ENCODE assay signal across 13 cellular contexts in the genomic region with DNA sequence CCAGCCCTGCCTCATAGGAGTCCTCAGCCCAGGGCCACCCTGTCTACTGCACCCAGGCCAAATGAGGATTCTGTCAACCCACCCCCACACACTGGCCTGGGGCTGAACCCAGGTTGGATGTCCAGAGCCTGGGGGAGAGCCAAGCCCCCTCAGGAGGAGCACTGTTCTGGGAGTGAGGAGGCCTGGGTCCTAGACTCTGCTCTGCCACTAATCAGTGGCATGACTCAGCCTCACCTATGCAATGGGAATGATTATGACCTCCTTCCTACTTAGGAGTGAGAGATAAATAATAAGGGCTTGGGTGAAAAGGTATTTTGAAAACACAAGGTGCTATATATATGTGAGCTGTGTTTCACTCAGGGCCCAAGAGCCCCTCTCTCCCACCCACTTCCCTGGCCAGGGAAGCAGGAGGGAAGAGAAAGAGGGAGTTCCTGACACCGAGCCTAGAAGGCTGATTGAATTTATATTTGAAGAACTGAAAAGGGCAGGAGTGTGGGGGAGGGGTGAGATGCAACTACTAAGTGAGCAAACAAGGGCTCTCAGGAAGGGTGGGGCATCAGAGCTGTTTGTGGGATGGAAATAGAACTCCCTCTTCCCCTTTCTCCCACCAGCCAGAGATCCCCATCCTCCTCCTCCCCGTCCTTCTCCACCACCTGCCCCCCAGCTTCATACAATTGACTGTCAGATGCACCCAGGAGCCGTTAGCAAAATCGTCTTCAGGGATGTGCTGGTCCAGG. TPM values are rescaled to one million over a fixed set of nuclear protein-coding genes. Genes with fewer than 3 reads are reported as not detected.
DNase-seq lines count a peak whose midpoint lies in the region; ATAC-seq and TF ChIP-seq lines count a peak whose summit lies in the region.
"Had no signal": no experiment of that assay in that cellular context is flagged by ENCODE, and none has a peak within 500 bp of the region (broad histone marks: within the 10 kb centered on the region; RNA-seq: fewer than 3 reads in every experiment).

No MANE protein-coding gene starts in this region.

- H3K4me3 ChIP-seq in right lobe of liver = no peak overlapping the region
- no peak overlapping the region for H3K4me3 ChIP-seq in brain microvascular endothelial cell (ENCODE audit: low read depth, low read length)
- H3K4me3 ChIP-seq: vagina had no signal

- H3K4me3 Mint-ChIP-seq in endothelial cell (ENCODE audit: unreplicated experiment) = no peak overlapping the region
- H3K4me3 Mint-ChIP-seq: activated T-helper 17 cell treated with anti-CD3 and anti-CD28 coated beads, Interleukin-2, amount 50 U/mL, for 72 hours; central memory CD8-positive, alpha-beta T cell had no signal

- no peak for TF ChIP-seq CTCF in GM10248 (IDR thresholded peaks at IDR 0.05; ENCODE audit: control extremely low read depth, extremely low read depth, low read depth, missing control alignments)
- no peak for TF ChIP-seq CTCF in right lobe of liver (IDR thresholded peaks at IDR 0.05)
- no peak for TF ChIP-seq CTCF in endothelial cell (IDR thresholded peaks at IDR 0.05; ENCODE audit: unreplicated experiment)
- no peak for TF ChIP-seq CTCF in GM10266 (IDR thresholded peaks at IDR 0.05; ENCODE audit: control insufficient read depth, insufficient read depth, low read depth, missing control alignments)
- TF ChIP-seq CTCF in brain microvascular endothelial cell (IDR thresholded peaks at IDR 0.05; ENCODE audit: low read depth, low read length, missing control alignments) = no peak

- no peak for TF ChIP-seq POLR2A in right lobe of liver (IDR thresholded peaks at IDR 0.05)

- H3K27me3 ChIP-seq in right lobe of liver (no peaks in the 10 kb centered on the region), brain microvascular endothelial cell (replicated peaks) (no peaks in the 10 kb centered on the region)
- H3K27me3 ChIP-seq: vagina had no signal

- H3K27ac ChIP-seq in right lobe of liver (no peak overlapping the region), brain microvascular endothelial cell (no peak overlapping the region)
- H3K27ac ChIP-seq: vagina had no signal

- intact Hi-C loops in right lobe of liver (cut with DNase I) = no loop called here

- peak; percentile 45 for DNase-seq in GM10248 (ENCODE audit: extremely low spot score)
- DNase-seq in NCI-H1417 treated with DMSO at 0.1 percent for 48 hours (lab: John Stamatoyannopoulos, UW) = peak; percentile 11
- peak; percentile 91 for DNase-seq in SKM-1 treated with dmso at 0.1 percent for 144 hours (lab: John Stamatoyannopoulos, UW; ENCODE audit: unreplicated experiment)
- no peak for DNase-seq in right lobe of liver
- DNase-seq in endothelial cell (ENCODE audit: low spot score) = no peak
- DNase-seq in GM10266 (ENCODE audit: extremely low spot score) = no peak
- DNase-seq in HK-2 (ENCODE audit: unreplicated experiment) = no peak
- DNase-seq in brain microvascular endothelial cell = no peak
- DNase-seq: NCI-H2081 treated with DMSO at 0.1 percent for 48 hours had no signal

- peaks cover 20% of the 10 kb centered on the region for H3K27me3 Mint-ChIP-seq in endothelial cell (ENCODE audit: unreplicated experiment)

- no peak overlapping the region for H3K27ac Mint-ChIP-seq in endothelial cell (ENCODE audit: unreplicated experiment)
- H3K27ac Mint-ChIP-seq: activated T-helper 17 cell treated with anti-CD3 and anti-CD28 coated beads, Interleukin-2, amount 50 U/mL, for 72 hours had no signal

- ATAC-seq in right lobe of liver = peak; percentile 8 to 29 (median 12)

- peaks cover 0 to 34% (median 9%) of the 10 kb centered on the region in 4 donors for H3K4me1 ChIP-seq in right lobe of liver

- peaks cover 0 to 13% (median 0%) of the 10 kb centered on the region in 4 donors for H3K36me3 ChIP-seq in right lobe of liver
- no peaks in the 10 kb centered on the region for H3K36me3 ChIP-seq in brain microvascular endothelial cell (replicated peaks)
- H3K36me3 ChIP-seq: vagina had no signal

- 38% methylated on average over 4 of the region's 4 CpGs for WGBS in right lobe of liver (ENCODE audit: insufficient coverage, low coverage, low lambda C conversion rate, missing lambda C conversion rate)

- in situ Hi-C loops in brain microvascular endothelial cell (cut with HindIII; ENCODE audit: low pct_ligation_motif_present, low sequenced_read_pairs) = no loop called here

- CTCF ChIA-PET in GM10248 (lab: Yijun Ruan, JAX) = interaction anchor here (1.0 to 13.3 kb wide), 12 partner anchors 10 to 149 kb away, joined by 3 to 232 read pairs (median 7); a partner anchor contains a TSS

- POLR2A ChIA-PET in GM10248 (lab: Yijun Ruan, JAX) = no interaction called here

- H3K9me3 ChIP-seq in right lobe of liver = no peaks in the 10 kb centered on the region
- H3K9me3 ChIP-seq: vagina had no signal

- no peaks in the 10 kb centered on the region for H3K9me3 Mint-ChIP-seq in endothelial cell (ENCODE audit: unreplicated experiment)
- H3K9me3 Mint-ChIP-seq: activated T-helper 17 cell treated with anti-CD3 and anti-CD28 coated beads, Interleukin-2, amount 50 U/mL, for 72 hours; central memory CD8-positive, alpha-beta T cell had no signal

- H3K4me1 Mint-ChIP-seq in endothelial cell (ENCODE audit: unreplicated experiment) = no peaks in the 10 kb centered on the region
- H3K4me1 Mint-ChIP-seq: activated T-helper 17 cell treated with anti-CD3 and anti-CD28 coated beads, Interleukin-2, amount 50 U/mL, for 72 hours had no signal

- H3K36me3 Mint-ChIP-seq in endothelial cell (ENCODE audit: low read depth, unreplicated experiment) = peaks cover 8% of the 10 kb centered on the region

RNA-seq across cellular contexts. Expression of a gene that starts 8.2 kb away (rescaled TPM):
- total RNA-seq in right lobe of liver = 10 to 100 TPM in 5 of 6 experiments, 1 to 10 TPM in 1; 2.2 to 53.7 (median 16.6) TPM
- total RNA-seq in endothelial cell (ENCODE audit: unreplicated experiment) = 2.2 TPM
- total RNA-seq: activated T-helper 17 cell treated with anti-CD3 and anti-CD28 coated beads, Interleukin-2, amount 50 U/mL, for 72 hours; fibroblast of villous mesenchyme had no signal

RNA-seq across cellular contexts. Expression of a gene that starts 11.9 kb away (rescaled TPM):
- 100 to 1,000 TPM in 3 of 6 experiments, 10 to 100 TPM in 3; 53.2 to 200 (median 117) TPM for total RNA-seq in right lobe of liver
- 95.2 TPM for total RNA-seq in endothelial cell (ENCODE audit: unreplicated experiment)

RNA-seq across cellular contexts. Expression of a gene that starts 16.9 kb away (rescaled TPM):
- total RNA-seq in right lobe of liver = 1 to 10 TPM in 3 of 6 experiments, under 1 TPM in 1, not detected in 2; 0.68 to 2.2 (median 1.6) TPM
- total RNA-seq in endothelial cell (ENCODE audit: unreplicated experiment) = not detected
- total RNA-seq: activated T-helper 17 cell treated with anti-CD3 and anti-CD28 coated beads, Interleukin-2, amount 50 U/mL, for 72 hours; fibroblast of villous mesenchyme; vagina had no signal

RNA-seq across cellular contexts. Expression of a gene that starts 37.2 kb away (rescaled TPM):
- not detected for total RNA-seq in right lobe of liver
- 1.0 TPM for total RNA-seq in endothelial cell (ENCODE audit: unreplicated experiment)
- total RNA-seq: vagina had no signal

Comparison
In these comparisons a context has a peak if more than half of its experiments do, and no peak if none do; other contexts are left out.
1. DNase-seq: peak in GM10248 (single experiment), NCI-H1417 treated with DMSO at 0.1 percent for 48 hours (single experiment) and SKM-1 treated with dmso at 0.1 percent for 144 hours (single experiment); none in right lobe of liver (0 of 3), endothelial cell (single experiment), GM10266 (single experiment), HK-2 (single experiment) and brain microvascular endothelial cell (single experiment).